Comparison of ENCODE assay signal across 29 cellular contexts in the genomic region with DNA sequence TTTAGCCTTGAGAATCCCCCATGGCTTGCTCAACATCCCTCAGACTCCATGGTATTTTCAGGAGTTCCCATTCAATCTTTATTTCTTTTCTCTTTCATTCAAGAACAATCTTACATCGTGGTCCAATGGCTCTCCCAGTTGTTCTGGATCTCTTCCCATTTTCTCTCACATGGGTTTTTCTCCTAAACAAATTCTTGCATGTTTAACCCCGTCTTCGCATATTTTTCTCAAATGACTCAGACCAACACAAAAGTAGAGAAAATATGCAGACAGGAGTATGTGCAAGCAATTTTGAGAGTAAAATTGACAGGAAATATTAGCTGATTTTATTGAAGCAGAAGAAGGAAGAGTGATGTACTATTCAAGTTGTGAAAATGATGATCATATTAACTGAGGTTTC.
DNase-seq lines count a peak whose midpoint lies in the region; ATAC-seq, FAIRE-seq and TF ChIP-seq lines count a peak whose summit lies in the region.
"Had no signal": no experiment of that assay in that cellular context is flagged by ENCODE, and none has a peak within 500 bp of the region (broad histone marks: within the 10 kb centered on the region; RNA-seq: fewer than 3 reads in every experiment).

No MANE protein-coding gene starts in this region.

- no peak overlapping the region for H2BK120ac ChIP-seq in neuronal stem cell (ENCODE audit: low read depth, low read length)

- H3K4me1 ChIP-seq in breast epithelium (no peaks in the 10 kb centered on the region), mammary epithelial cell (ENCODE audit: insufficient read depth, low read length) (no peaks in the 10 kb centered on the region), keratinocyte (ENCODE audit: control insufficient read depth, extremely low read depth, insufficient read depth, low read length) (peaks cover 10% of the 10 kb centered on the region), neuronal stem cell (ENCODE audit: control insufficient read depth in 2 of 2, insufficient read depth in 1 of 2, low read depth in 1 of 2, low read length in 2 of 2) (no peaks in the 10 kb centered on the region)
- H3K4me1 ChIP-seq: heart right ventricle, vagina had no signal

- H3K27me3 ChIP-seq in breast epithelium (no peaks in the 10 kb centered on the region), mammary epithelial cell (ENCODE audit: insufficient read depth, low read length) (no peaks in the 10 kb centered on the region), keratinocyte (ENCODE audit: control insufficient read depth, extremely low read depth, insufficient read depth, low read length) (no peaks in the 10 kb centered on the region), neuronal stem cell (ENCODE audit: control insufficient read depth in 3 of 3, insufficient read depth in 3 of 3, low read depth in 1 of 3, low read length in 3 of 3) (no peaks in the 10 kb centered on the region)
- H3K27me3 ChIP-seq: heart right ventricle, vagina had no signal

- H3K79me2 ChIP-seq in mammary epithelial cell (ENCODE audit: insufficient read depth, low read length), result no peaks in the 10 kb centered on the region
- H3K79me2 ChIP-seq in keratinocyte (ENCODE audit: control insufficient read depth, insufficient read depth, low read length), result no peaks in the 10 kb centered on the region

- no peak for TF ChIP-seq POLR2A in breast epithelium (IDR thresholded peaks at IDR 0.05)

- DNase-seq in MCF 10A (ENCODE audit: unreplicated experiment) (peak; percentile 23), breast epithelium (ENCODE audit: low spot score in 2 of 2) (no peak), mammary epithelial cell (peak; percentile 74), keratinocyte (ENCODE audit: low read depth, low spot score) (no peak), nucleus accumbens (lab: John Stamatoyannopoulos, UW) (no peak), neuronal stem cell (ENCODE audit: low spot score) (no peak), SK-N-DZ (ENCODE audit: low spot score) (no peak)
- DNase-seq: activated CD4-positive, alpha-beta memory T cell treated with anti-CD3 and anti-CD28 coated beads for 36 hours; aorta; CD4-positive, alpha-beta memory T cell; DMS 273 treated with DMSO at 0.1 percent for 48 hours; foreskin fibroblast; GOT3; heart right ventricle; left cardiac atrium; NCI-H1105; NCI-H1930; NCI-H774 had no signal

- H2BK15ac ChIP-seq in neuronal stem cell (ENCODE audit: low read length), result no peak overlapping the region

- no peaks in the 10 kb centered on the region for H3K27me3 Mint-ChIP-seq in MCF 10A (ENCODE audit: insufficient read depth, unreplicated experiment)
- H3K27me3 Mint-ChIP-seq: activated CD4-positive, alpha-beta memory T cell treated with anti-CD3 and anti-CD28 coated beads for 36 hours; CD4-positive, alpha-beta memory T cell; progenitor cell of endocrine pancreas; stimulated activated naive CD8-positive, alpha-beta T cell treated with anti-CD3 and anti-CD28 coated beads, Interleukin-15, Interleukin-2, amounts not matched to agents 100 ng/mL and 50 ng/mL, for 24 hours had no signal

- FAIRE-seq in keratinocyte (lab: Jason Lieb, UNC), result no peak
- FAIRE-seq: endothelial cell of umbilical vein, TTC549 had no signal

- H3K9me3 Mint-ChIP-seq in MCF 10A (ENCODE audit: unreplicated experiment), result no peaks in the 10 kb centered on the region
- H3K9me3 Mint-ChIP-seq: activated CD4-positive, alpha-beta memory T cell treated with anti-CD3 and anti-CD28 coated beads for 36 hours; activated T-helper 2 cell treated with anti-CD3 and anti-CD28 coated beads, Interferon-gamma antibody, Interleukin-2, Interleukin-4, amounts not matched to agents 10 μg/mL and 5 μg/mL and 100 μg/mL, durations not matched to agents 14 hours and 24 hours and 36 hours; neural crest cell; T-helper 1 cell treated with Interleukin-12 subunit alpha and Interleukin-12 subunit beta and Interleukin-4 antibody, amounts not matched to agents 30 μg/mL and 1 μg/mL, for 36 hours had no signal

- H3K4me2 ChIP-seq in mammary epithelial cell (ENCODE audit: insufficient read depth, low read depth, low read length), result no peak overlapping the region
- peak overlapping the region; percentile 8 for H3K4me2 ChIP-seq in keratinocyte (ENCODE audit: control insufficient read depth, extremely low read depth, insufficient read depth, low read depth, low read length)
- no peak overlapping the region for H3K4me2 ChIP-seq in neuronal stem cell (ENCODE audit: insufficient read depth, low read length, poor library complexity, severe bottlenecking)

- H3K4me3 Mint-ChIP-seq in MCF 10A (ENCODE audit: unreplicated experiment), result no peak overlapping the region
- H3K4me3 Mint-ChIP-seq: activated CD4-positive, alpha-beta memory T cell treated with anti-CD3 and anti-CD28 coated beads for 36 hours; CD4-positive, alpha-beta memory T cell; neural crest cell; stimulated activated naive CD8-positive, alpha-beta T cell treated with anti-CD3 and anti-CD28 coated beads, Interleukin-15, Interleukin-2, amounts not matched to agents 100 ng/mL and 50 ng/mL, for 24 hours; T-helper 1 cell treated with Interleukin-12 subunit alpha and Interleukin-12 subunit beta and Interleukin-4 antibody, amounts not matched to agents 30 μg/mL and 1 μg/mL, for 36 hours had no signal

- H3K14ac ChIP-seq in neuronal stem cell (ENCODE audit: low read length), result no peak overlapping the region

- peaks cover 6% of the 10 kb centered on the region for H3K4me1 Mint-ChIP-seq in MCF 10A (ENCODE audit: insufficient read depth, unreplicated experiment)
- H3K4me1 Mint-ChIP-seq: CD4-positive, alpha-beta memory T cell; neural crest cell had no signal

- H3K9me1 ChIP-seq in keratinocyte (ENCODE audit: control insufficient read depth, extremely low read depth, insufficient read depth, low read length), result no peaks in the 10 kb centered on the region

- H4K20me1 ChIP-seq in mammary epithelial cell (ENCODE audit: insufficient read depth, low read length) (no peaks in the 10 kb centered on the region), keratinocyte (ENCODE audit: control insufficient read depth, extremely low read depth, insufficient read depth, low read length) (no peaks in the 10 kb centered on the region)

- no peak overlapping the region for H4K8ac ChIP-seq in neuronal stem cell (ENCODE audit: low read depth, low read length)

- CTCF ChIA-PET in MCF 10A (lab: Yijun Ruan, JAX) (no interaction called here), mammary epithelial cell (lab: Charles Lee; ENCODE audit: low non-redundant PET) (no interaction called here)

- H2AK5ac ChIP-seq in neuronal stem cell (ENCODE audit: low read depth, low read length), result no peak overlapping the region

- no peaks in the 10 kb centered on the region for H3K36me3 ChIP-seq in breast epithelium
- H3K36me3 ChIP-seq in mammary epithelial cell (ENCODE audit: insufficient read depth, low read length), result no peaks in the 10 kb centered on the region
- H3K36me3 ChIP-seq in keratinocyte (ENCODE audit: control insufficient read depth in 2 of 2, extremely low read depth in 1 of 2, insufficient read depth in 2 of 2, low read length in 2 of 2), result no peaks in the 10 kb centered on the region
- no peaks in the 10 kb centered on the region for H3K36me3 ChIP-seq in neuronal stem cell (replicated peaks in 1 of 2; ENCODE audit: control insufficient read depth in 2 of 2, insufficient read depth in 2 of 2, low read length in 2 of 2)
- H3K36me3 ChIP-seq: heart right ventricle, vagina had no signal

- no peak overlapping the region for H3K4ac ChIP-seq in neuronal stem cell (ENCODE audit: low read length)

- H3K27ac Mint-ChIP-seq in MCF 10A (ENCODE audit: low read depth, unreplicated experiment), result no peak overlapping the region
- H3K27ac Mint-ChIP-seq: activated CD4-positive, alpha-beta memory T cell treated with anti-CD3 and anti-CD28 coated beads for 36 hours; activated naive CD4-positive, alpha-beta T cell treated with anti-CD3 and anti-CD28 coated beads, Interleukin-2, amount 50 U/mL, for 72 hours; activated T-helper 2 cell treated with anti-CD3 and anti-CD28 coated beads, Interferon-gamma antibody, Interleukin-2, Interleukin-4, amounts not matched to agents 10 μg/mL and 5 μg/mL and 100 μg/mL, durations not matched to agents 14 hours and 24 hours and 36 hours; CD4-positive, alpha-beta memory T cell; progenitor cell of endocrine pancreas; stimulated activated naive CD8-positive, alpha-beta T cell treated with anti-CD3 and anti-CD28 coated beads, Interleukin-15, Interleukin-2, amounts not matched to agents 100 ng/mL and 50 ng/mL, for 24 hours; T-helper 1 cell treated with Interleukin-12 subunit alpha and Interleukin-12 subunit beta and Interleukin-4 antibody, amounts not matched to agents 30 μg/mL and 1 μg/mL, for 36 hours had no signal

- H2BK5ac ChIP-seq in neuronal stem cell (ENCODE audit: low read length), result no peak overlapping the region

- H3K18ac ChIP-seq in neuronal stem cell (ENCODE audit: low read length), result no peak overlapping the region

- H3K9ac ChIP-seq in mammary epithelial cell (ENCODE audit: insufficient read depth, low read length) (no peak overlapping the region), keratinocyte (ENCODE audit: control insufficient read depth, extremely low read depth, insufficient read depth, low read length) (no peak overlapping the region), neuronal stem cell (ENCODE audit: low read depth, low read length, poor library complexity) (no peak overlapping the region)

- H3K23ac ChIP-seq in neuronal stem cell (ENCODE audit: low read depth, low read length, poor library complexity), result no peak overlapping the region

- BruUV-seq in MCF 10A (replicated peaks; lab: Mats Ljungman, UMichigan) (no TSS peak), mammary epithelial cell (replicated peaks; lab: Mats Ljungman, UMichigan) (no TSS peak)

- no peak overlapping the region for H3K27ac ChIP-seq in breast epithelium
- H3K27ac ChIP-seq in mammary epithelial cell (ENCODE audit: insufficient read depth, low read depth, low read length), result no peak overlapping the region
- peak overlapping the region; percentile 39 for H3K27ac ChIP-seq in keratinocyte (ENCODE audit: control insufficient read depth, insufficient read depth, low read length)
- no peak overlapping the region for H3K27ac ChIP-seq in neuronal stem cell (replicated peaks; ENCODE audit: low read length)
- H3K27ac ChIP-seq: 22Rv1, heart right ventricle, vagina had no signal

- dilution Hi-C loops in mammary epithelial cell (cut with HindIII; ENCODE audit: low sequenced_read_pairs) (no loop called here), keratinocyte (cut with MboI; ENCODE audit: extremely low pct_ligation_motif_present, low sequenced_read_pairs) (no loop called here)

- H3K9me3 ChIP-seq in breast epithelium (no peaks in the 10 kb centered on the region), mammary epithelial cell (replicated peaks; ENCODE audit: insufficient read depth, low read length) (no peaks in the 10 kb centered on the region), keratinocyte (ENCODE audit: control insufficient read depth, low read depth, low read length) (no peaks in the 10 kb centered on the region), neuronal stem cell (replicated peaks in 1 of 2; ENCODE audit: control insufficient read depth in 2 of 2, insufficient read depth in 1 of 2, low read depth in 1 of 2, low read length in 2 of 2) (no peaks in the 10 kb centered on the region)
- H3K9me3 ChIP-seq: heart right ventricle, vagina had no signal

- intact Hi-C loops in MCF 10A (cut with micrococcal nuclease) (no loop called here), breast epithelium (cut with DNase I; ENCODE audit: low total_unique reads) (no loop called here), mammary epithelial cell (cut with micrococcal nuclease) (no loop called here)

- no peaks in the 10 kb centered on the region for H3K36me3 Mint-ChIP-seq in MCF 10A (ENCODE audit: insufficient read depth, unreplicated experiment)
- H3K36me3 Mint-ChIP-seq: activated CD4-positive, alpha-beta memory T cell treated with anti-CD3 and anti-CD28 coated beads for 36 hours; activated naive CD4-positive, alpha-beta T cell treated with anti-CD3 and anti-CD28 coated beads, Interleukin-2, amount 50 U/mL, for 72 hours; CD4-positive, alpha-beta memory T cell had no signal

- 17% methylated on average over 3 of the region's 3 CpGs for WGBS in mammary epithelial cell (ENCODE audit: low coverage, missing lambda C conversion rate)
- whole genome bisulfite sequencing in neuronal stem cell (ENCODE audit: extremely low coverage in 2 of 2, insufficient read length in 2 of 2, insufficient replicate concordance in 1 of 2), 2 donors, result no CpG with 5 or more reads among the region's 3 CpGs

- no peak overlapping the region for H4K91ac ChIP-seq in neuronal stem cell (ENCODE audit: low read depth, low read length, poor library complexity)

- H3K79me1 ChIP-seq in neuronal stem cell (ENCODE audit: low read depth, low read length), result no peaks in the 10 kb centered on the region

- peak overlapping the region; percentile 55 for H2AFZ ChIP-seq in mammary epithelial cell (ENCODE audit: low read depth, low read length)
- H2AFZ ChIP-seq in keratinocyte (ENCODE audit: control insufficient read depth, low read length), result peak overlapping the region; percentile 75
- H2AFZ ChIP-seq in neuronal stem cell (ENCODE audit: low read length), result no peak overlapping the region

- no peak for TF ChIP-seq CTCF in MCF 10A (IDR thresholded peaks at IDR 0.05; ENCODE audit: unreplicated experiment)
- no peak for TF ChIP-seq CTCF in breast epithelium (IDR thresholded peaks at IDR 0.05)
- TF ChIP-seq CTCF in mammary epithelial cell (conservative IDR thresholded peaks at IDR 0.05 in 1 of 2, IDR thresholded peaks at IDR 0.05 in 1 of 2; ENCODE audit: extremely low read depth in 1 of 2, insufficient read depth in 1 of 2, low read depth in 1 of 2, low read length in 2 of 2), result no peak
- no peak for TF ChIP-seq CTCF in keratinocyte (optimal IDR thresholded peaks at IDR 0.05 in 1 of 3, IDR thresholded peaks at IDR 0.05 in 1 of 3, conservative IDR thresholded peaks at IDR 0.05 in 1 of 3; ENCODE audit: extremely low read depth in 1 of 3, insufficient read depth in 2 of 3, low read length in 3 of 3)

- in situ Hi-C loops in mammary epithelial cell (cut with MboI; ENCODE audit: low sequenced_read_pairs in 2 of 2), result no loop called here

- POLR2A ChIA-PET in MCF 10A (lab: Yijun Ruan, JAX), result interaction anchor here (0.5 kb wide), 1 partner anchor 663 kb away, joined by 3 read pairs; no protein-coding TSS in a partner anchor

- ATAC-seq in HG03521 (IDR thresholded peaks at IDR 0.05; ENCODE audit: unreplicated experiment), result no peak
- ATAC-seq: activated naive CD4-positive, alpha-beta T cell treated with anti-CD3 and anti-CD28 coated beads, Interleukin-2, amount 50 U/mL, for 72 hours; heart right ventricle; left cardiac atrium had no signal

- no peak overlapping the region for H2BK12ac ChIP-seq in neuronal stem cell (ENCODE audit: low read length)

- H3K4me3 ChIP-seq in breast epithelium, result no peak overlapping the region
- no peak overlapping the region for H3K4me3 ChIP-seq in mammary epithelial cell (replicated peaks in 1 of 3; ENCODE audit: insufficient read depth in 1 of 3, low read depth in 2 of 3, low read length in 3 of 3)
- no peak overlapping the region for H3K4me3 ChIP-seq in keratinocyte (ENCODE audit: control insufficient read depth in 2 of 3, extremely low read depth in 1 of 3, insufficient read depth in 2 of 3, low read depth in 1 of 3, low read length in 3 of 3)
- no peak overlapping the region for H3K4me3 ChIP-seq in neuronal stem cell (ENCODE audit: low read length in 2 of 2)
- H3K4me3 ChIP-seq: heart right ventricle, vagina had no signal

Comparison
In these comparisons a context has a peak if more than half of its experiments do, and no peak if none do; other contexts are left out.
1. DNase-seq: peak in MCF 10A (single experiment) and mammary epithelial cell (single experiment); none in breast epithelium (0 of 2), keratinocyte (single experiment), nucleus accumbens (0 of 56), neuronal stem cell (single experiment) and SK-N-DZ (single experiment).